In genomic region chr14:31456841-31457664, GRCh38 we compare ENCODE assay signal across 8 cellular contexts.
A peak's percentile ranks its signal among the peaks of the same experiment; 100 is the strongest.
DNase-seq lines count a peak whose midpoint lies in the region; ATAC-seq and TF ChIP-seq lines count a peak whose summit lies in the region.

DTD2 (minus strand) TSS chr14:31457506; CDS start chr14:31457393, 113 bp downstream.

- peak; percentile 82 for DNase-seq in AG09319 (ENCODE audit: extremely low read depth, low read depth)
- DNase-seq in NCI-H345 treated with DMSO at 0.1 percent for 48 hours (lab: John Stamatoyannopoulos, UW; ENCODE audit: unreplicated experiment), result peak; percentile 96
- DNase-seq in cerebellar cortex (ENCODE audit: low spot score), result peak; percentile 97
- DNase-seq in islet precursor cell, result peak; percentile 97
- DNase-seq in stimulated activated CD4-positive, alpha-beta T cell treated with anti-CD3 and anti-CD28 coated beads, Interleukin-12 subunit alpha, Interleukin-12 subunit beta, amount 100 ng/mL, for 48 hours (ENCODE audit: low read depth in 2 of 3, low spot score in 1 of 3), result peak; percentile 82 to 88 (median 85)

- TF ChIP-seq CTCF in AG09319 (IDR thresholded peaks at IDR 0.05; ENCODE audit: low read depth, low read length), result no peak; the same call in 1 of the 2 replicates

- ATAC-seq in GM19025 (IDR thresholded peaks at IDR 0.05; ENCODE audit: low read depth, unreplicated experiment), result peak; percentile 99
- ATAC-seq in HG03342 (IDR thresholded peaks at IDR 0.05; ENCODE audit: unreplicated experiment), result peak; percentile 97
- ATAC-seq in activated CD4-positive, CD25-positive, alpha-beta regulatory T cell treated with anti-CD3 and anti-CD28 coated beads, Interleukin-2, amount 50 U/mL, for 24 hours, result peak; percentile 98 to 99

Comparison
In these comparisons a context has a peak if more than half of its experiments do, and no peak if none do; other contexts are left out.
1. Peak in every context shown above with its lines: DNase-seq and ATAC-seq.